In the genomic region with DNA sequence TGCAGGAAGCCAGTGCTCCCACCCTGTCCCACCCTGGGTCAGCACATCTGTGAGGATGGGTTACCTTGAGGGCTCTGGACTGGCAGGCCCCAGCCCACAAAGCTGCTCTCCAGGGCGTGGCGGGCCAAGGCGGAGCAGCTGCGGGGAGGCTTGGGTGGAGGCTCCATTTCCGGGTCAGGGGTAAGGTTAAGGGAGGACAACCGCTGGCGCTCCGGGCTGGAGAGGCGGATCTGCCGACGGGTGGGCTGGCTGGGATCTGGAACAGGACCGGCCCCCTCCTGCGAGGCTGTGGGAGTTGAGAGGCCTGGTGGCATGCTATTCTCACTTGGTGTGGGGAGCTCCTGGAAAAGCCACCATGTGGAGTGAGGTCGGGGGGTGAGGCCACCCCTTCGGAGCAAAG, we compare ENCODE assay signal across 19 cellular contexts. TPM values are rescaled to one million over a fixed set of nuclear protein-coding genes. Genes with fewer than 3 reads are reported as not detected.
DNase-seq lines count a peak whose midpoint lies in the region; ATAC-seq and TF ChIP-seq lines count a peak whose summit lies in the region.
"Had no signal": no experiment of that assay in that cellular context is flagged by ENCODE, and none has a peak within 500 bp of the region (broad histone marks: within the 10 kb centered on the region; RNA-seq: fewer than 3 reads in every experiment).

No MANE protein-coding gene starts in this region.

- H3K27ac Mint-ChIP-seq in CD14-positive monocyte (peak overlapping the region in 4 of 7 donors; percentile 18 to 63 (median 20)), Calu3 (ENCODE audit: unreplicated experiment) (no peak overlapping the region)
- H3K27ac Mint-ChIP-seq in central memory CD8-positive, alpha-beta T cell (ENCODE audit: low read depth), result peak overlapping the region; percentile 44
- peak overlapping the region in 6 of 9 donors; percentile 21 to 87 (median 76) for H3K27ac Mint-ChIP-seq in naive thymus-derived CD4-positive, alpha-beta T cell
- H3K27ac Mint-ChIP-seq in activated T-helper 2 cell treated with anti-CD3 and anti-CD28 coated beads, Interferon-gamma antibody, Interleukin-2, Interleukin-4, amounts not matched to agents 10 μg/mL and 5 μg/mL and 100 μg/mL, durations not matched to agents 14 hours and 24 hours and 36 hours, result no peak overlapping the region
- H3K27ac Mint-ChIP-seq: progenitor cell of endocrine pancreas had no signal

- H3K4me1 Mint-ChIP-seq in CD14-positive monocyte (peaks cover 42% of the 10 kb centered on the region), Calu3 (ENCODE audit: low read depth, unreplicated experiment) (no peaks in the 10 kb centered on the region)
- H3K4me1 Mint-ChIP-seq in central memory CD8-positive, alpha-beta T cell, result peaks cover 55% of the 10 kb centered on the region
- H3K4me1 Mint-ChIP-seq in naive thymus-derived CD4-positive, alpha-beta T cell, result peaks cover 33 to 60% (median 49%) of the 10 kb centered on the region in 7 donors
- H3K4me1 Mint-ChIP-seq in activated T-helper 2 cell treated with anti-CD3 and anti-CD28 coated beads, Interferon-gamma antibody, Interleukin-2, Interleukin-4, amounts not matched to agents 10 μg/mL and 5 μg/mL and 100 μg/mL, durations not matched to agents 14 hours and 24 hours and 36 hours (ENCODE audit: low read depth), result peaks cover 39% of the 10 kb centered on the region

- no peaks in the 10 kb centered on the region for H3K27me3 ChIP-seq in H7 (ENCODE audit: control insufficient read depth, insufficient read depth, low read length)
- no peaks in the 10 kb centered on the region for H3K27me3 ChIP-seq in naive thymus-derived CD4-positive, alpha-beta T cell (ENCODE audit: control insufficient read depth in 2 of 2, insufficient read depth in 2 of 2, low read length in 2 of 2)
- H3K27me3 ChIP-seq: esophagus squamous epithelium, gastrocnemius medialis, sigmoid colon had no signal

- H3K9me3 Mint-ChIP-seq in CD14-positive monocyte (peaks cover 0 to 2% (median 0%) of the 10 kb centered on the region in 7 donors), Calu3 (ENCODE audit: low read depth, unreplicated experiment) (no peaks in the 10 kb centered on the region)
- no peaks in the 10 kb centered on the region for H3K9me3 Mint-ChIP-seq in central memory CD8-positive, alpha-beta T cell
- H3K9me3 Mint-ChIP-seq in naive thymus-derived CD4-positive, alpha-beta T cell, result peaks cover 0 to under 1% (median 0%) of the 10 kb centered on the region in 11 donors
- H3K9me3 Mint-ChIP-seq in activated T-helper 2 cell treated with anti-CD3 and anti-CD28 coated beads, Interferon-gamma antibody, Interleukin-2, Interleukin-4, amounts not matched to agents 10 μg/mL and 5 μg/mL and 100 μg/mL, durations not matched to agents 14 hours and 24 hours and 36 hours, result no peaks in the 10 kb centered on the region
- H3K9me3 Mint-ChIP-seq: CD8-positive, alpha-beta T cell had no signal

- ATAC-seq in central memory CD8-positive, alpha-beta T cell (replicated peaks; ENCODE audit: extremely low read depth, poor library complexity, severe bottlenecking), result no peak
- no peak for ATAC-seq in naive thymus-derived CD4-positive, alpha-beta T cell
- ATAC-seq in GM21528 (IDR thresholded peaks at IDR 0.05; ENCODE audit: low FRiP score, unreplicated experiment), result no peak
- ATAC-seq: CD8-positive, alpha-beta T cell; gastrocnemius medialis had no signal

- intact Hi-C loops in CD14-positive monocyte (cut with micrococcal nuclease), result no loop called here
- intact Hi-C loops in naive thymus-derived CD4-positive, alpha-beta T cell (cut with micrococcal nuclease), result loop anchor here in 1 of 2 donors (10.0 kb wide), 1 partner anchor 1429 kb away; a partner anchor contains a TSS
- intact Hi-C loops in activated T-helper 2 cell treated with anti-CD3 and anti-CD28 coated beads, Interferon-gamma antibody, Interleukin-2, Interleukin-4, amounts not matched to agents 10 μg/mL and 5 μg/mL and 100 μg/mL, durations not matched to agents 14 hours and 24 hours and 36 hours (cut with micrococcal nuclease), result no loop called here
- intact Hi-C loops in Calu3 (cut with micrococcal nuclease; ENCODE audit: unreplicated experiment), result no loop called here

- H3K4me1 ChIP-seq in naive thymus-derived CD4-positive, alpha-beta T cell (ENCODE audit: control insufficient read depth in 2 of 2, insufficient read depth in 2 of 2, low read length in 2 of 2), result peaks cover 25 to 28% of the 10 kb centered on the region in 2 donors

- peaks cover 33% of the 10 kb centered on the region for H3K36me3 ChIP-seq in H7 (replicated peaks; ENCODE audit: control insufficient read depth, insufficient read depth, low read length)
- peaks cover 0 to 56% (median 4%) of the 10 kb centered on the region in 3 experiments for H3K36me3 ChIP-seq in naive thymus-derived CD4-positive, alpha-beta T cell (ENCODE audit: control insufficient read depth in 2 of 3, insufficient read depth in 3 of 3, low read length in 3 of 3)

- TF ChIP-seq CTCF in CD14-positive monocyte (IDR thresholded peaks at IDR 0.05), result no peak
- TF ChIP-seq CTCF in Calu3 (IDR thresholded peaks at IDR 0.05; ENCODE audit: unreplicated experiment), result no peak

- CTCF ChIA-PET in naive thymus-derived CD4-positive, alpha-beta T cell (lab: Charles Lee), result no interaction called here
- CTCF ChIA-PET in Calu3 (lab: Charles Lee), result interaction anchor here (0.7 kb wide), 1 partner anchor 963 kb away, joined by 8 read pairs; no protein-coding TSS in a partner anchor

- H3K4me3 Mint-ChIP-seq in CD14-positive monocyte, result no peak overlapping the region
- H3K4me3 Mint-ChIP-seq in central memory CD8-positive, alpha-beta T cell, result no peak overlapping the region
- H3K4me3 Mint-ChIP-seq in naive thymus-derived CD4-positive, alpha-beta T cell, result no peak overlapping the region
- H3K4me3 Mint-ChIP-seq in activated T-helper 2 cell treated with anti-CD3 and anti-CD28 coated beads, Interferon-gamma antibody, Interleukin-2, Interleukin-4, amounts not matched to agents 10 μg/mL and 5 μg/mL and 100 μg/mL, durations not matched to agents 14 hours and 24 hours and 36 hours (ENCODE audit: low read depth), result no peak overlapping the region
- no peak overlapping the region for H3K4me3 Mint-ChIP-seq in Calu3 (ENCODE audit: low read depth, unreplicated experiment)
- H3K4me3 Mint-ChIP-seq: CD8-positive, alpha-beta T cell had no signal

- POLR2A ChIA-PET in naive thymus-derived CD4-positive, alpha-beta T cell (lab: Charles Lee), result interaction anchor here (0.6 to 2.2 kb wide), 5 partner anchors 10 to 73 kb away, joined by 3 to 8 read pairs (median 4); a partner anchor contains a TSS

- DNase-seq in CD14-positive monocyte (ENCODE audit: low spot score) (no peak), H7 (peak; percentile 32), Calu3 (no peak)
- no peak for DNase-seq in central memory CD8-positive, alpha-beta T cell (ENCODE audit: low spot score in 2 of 2)
- no peak for DNase-seq in naive thymus-derived CD4-positive, alpha-beta T cell
- no peak for DNase-seq in activated T-helper 2 cell treated with anti-CD3 and anti-CD28 coated beads, Interferon-gamma antibody, Interleukin-2, Interleukin-4, amounts not matched to agents 10 μg/mL and 5 μg/mL and 100 μg/mL, durations not matched to agents 14 hours and 24 hours and 36 hours (ENCODE audit: low spot score)
- DNase-seq: activated CD4-positive, alpha-beta T cell treated with anti-CD3 and anti-CD28 coated beads for 4 hours; activated CD8-positive, alpha-beta memory T cell treated with anti-CD3 and anti-CD28 coated beads, Interleukin-2, amount 50 U/mL, for 4 hours; activated gamma-delta T cell; CD8-positive, alpha-beta T cell; esophagus squamous epithelium; gastrocnemius medialis; hypothalamus; NCI-H146; PC-9; SHP77 treated with DMSO at 0.1 percent for 48 hours; sigmoid colon had no signal

- no TSS peak for BruUV-seq in Calu3 (replicated peaks; lab: Mats Ljungman, UMichigan)

- H3K27ac ChIP-seq in naive thymus-derived CD4-positive, alpha-beta T cell (ENCODE audit: low read depth, low read length), result no peak overlapping the region
- H3K27ac ChIP-seq: esophagus squamous epithelium, gastrocnemius medialis, PC-9, sigmoid colon had no signal

- H3K36me3 Mint-ChIP-seq in CD14-positive monocyte, result peaks cover 54 to 83% of the 10 kb centered on the region in 2 donors
- H3K36me3 Mint-ChIP-seq in central memory CD8-positive, alpha-beta T cell (ENCODE audit: insufficient read depth), result peaks cover 23% of the 10 kb centered on the region
- H3K36me3 Mint-ChIP-seq in naive thymus-derived CD4-positive, alpha-beta T cell, result peaks cover 0 to 36% (median 0%) of the 10 kb centered on the region in 5 donors
- H3K36me3 Mint-ChIP-seq in activated T-helper 2 cell treated with anti-CD3 and anti-CD28 coated beads, Interferon-gamma antibody, Interleukin-2, Interleukin-4, amounts not matched to agents 10 μg/mL and 5 μg/mL and 100 μg/mL, durations not matched to agents 14 hours and 24 hours and 36 hours (ENCODE audit: low read depth), result peaks cover 72% of the 10 kb centered on the region
- peaks cover 36% of the 10 kb centered on the region for H3K36me3 Mint-ChIP-seq in Calu3 (ENCODE audit: insufficient read depth, unreplicated experiment)

- no peak overlapping the region for H3K4me3 ChIP-seq in H7 (ENCODE audit: insufficient read depth, low read depth, low read length)
- H3K4me3 ChIP-seq in naive thymus-derived CD4-positive, alpha-beta T cell (ENCODE audit: low read length), result no peak overlapping the region
- H3K4me3 ChIP-seq: esophagus squamous epithelium, gastrocnemius medialis, PC-9, sigmoid colon had no signal

- no peaks in the 10 kb centered on the region for H3K9me3 ChIP-seq in naive thymus-derived CD4-positive, alpha-beta T cell (ENCODE audit: control insufficient read depth in 2 of 3, low read length in 3 of 3)
- H3K9me3 ChIP-seq: esophagus squamous epithelium, gastrocnemius medialis, sigmoid colon had no signal

- H3K27me3 Mint-ChIP-seq in CD14-positive monocyte (ENCODE audit: low read depth in 3 of 3) (peaks cover 0 to 4% (median 1%) of the 10 kb centered on the region in 3 donors), Calu3 (ENCODE audit: unreplicated experiment) (no peaks in the 10 kb centered on the region)
- no peaks in the 10 kb centered on the region for H3K27me3 Mint-ChIP-seq in central memory CD8-positive, alpha-beta T cell
- no peaks in the 10 kb centered on the region for H3K27me3 Mint-ChIP-seq in naive thymus-derived CD4-positive, alpha-beta T cell
- H3K27me3 Mint-ChIP-seq in activated T-helper 2 cell treated with anti-CD3 and anti-CD28 coated beads, Interferon-gamma antibody, Interleukin-2, Interleukin-4, amounts not matched to agents 10 μg/mL and 5 μg/mL and 100 μg/mL, durations not matched to agents 14 hours and 24 hours and 36 hours (ENCODE audit: low read depth), result no peaks in the 10 kb centered on the region
- H3K27me3 Mint-ChIP-seq: progenitor cell of endocrine pancreas had no signal

RNA-seq across cellular contexts. Expression of a gene that starts 5.5 kb away (rescaled TPM):
- polyA plus RNA-seq in CD14-positive monocyte, result 10 to 100 TPM in 1 of 2 donors, 1 to 10 TPM in 1; 9.5 to 12.3 TPM
- 11.3 and 13.2 TPM in 2 replicates for total RNA-seq in H7 (2014; rRNA removed; shearing (Covaris generic))
- 10 to 100 TPM; 16.9 to 33.7 (median 19.6) TPM for total RNA-seq in naive thymus-derived CD4-positive, alpha-beta T cell
- polyA plus RNA-seq in naive thymus-derived CD4-positive, alpha-beta T cell, result 1 to 10 TPM; 5.7 to 9.5 TPM
- 14.7 and 17.5 TPM in 2 replicates for total RNA-seq in activated T-helper 2 cell treated with anti-CD3 and anti-CD28 coated beads, Interferon-gamma antibody, Interleukin-2, Interleukin-4, amounts not matched to agents 10 μg/mL and 5 μg/mL and 100 μg/mL, durations not matched to agents 14 hours and 24 hours and 36 hours
- total RNA-seq in Calu3 (2022), result 15.9 and 17.3 TPM in 2 replicates

RNA-seq across cellular contexts. Expression of a gene that starts 5.6 kb away (rescaled TPM):
- under 1 TPM; 0.14 to 0.28 TPM for polyA plus RNA-seq in CD14-positive monocyte
- 0.35 TPM in 1 of 2 replicates, not detected in the other for total RNA-seq in H7 (2014; rRNA removed; shearing (Covaris generic))
- total RNA-seq in naive thymus-derived CD4-positive, alpha-beta T cell, result 1 to 10 TPM in 1 of 5 experiments, under 1 TPM in 3, not detected in 1; 0.13 to 1.9 (median 0.40) TPM
- polyA plus RNA-seq in naive thymus-derived CD4-positive, alpha-beta T cell, result under 1 TPM; 0.44 to 0.71 TPM
- total RNA-seq in activated T-helper 2 cell treated with anti-CD3 and anti-CD28 coated beads, Interferon-gamma antibody, Interleukin-2, Interleukin-4, amounts not matched to agents 10 μg/mL and 5 μg/mL and 100 μg/mL, durations not matched to agents 14 hours and 24 hours and 36 hours, result 0.32 TPM in 1 of 2 replicates, not detected in the other
- 2.5 and 2.6 TPM in 2 replicates for total RNA-seq in Calu3 (2022)

RNA-seq across cellular contexts. Expression of a gene that starts 9.5 kb away (rescaled TPM):
- polyA plus RNA-seq in CD14-positive monocyte, result 10 to 100 TPM in 1 of 2 donors, 1 to 10 TPM in 1; 7.5 to 13.2 TPM
- total RNA-seq in H7 (2014; rRNA removed; shearing (Covaris generic)), result 45.1 and 56.9 TPM in 2 replicates
- total RNA-seq in naive thymus-derived CD4-positive, alpha-beta T cell, result 100 to 1,000 TPM in 2 of 5 experiments, 10 to 100 TPM in 3; 61.4 to 125 (median 78.7) TPM
- polyA plus RNA-seq in naive thymus-derived CD4-positive, alpha-beta T cell, result 10 to 100 TPM; 18.3 to 22.6 TPM
- total RNA-seq in activated T-helper 2 cell treated with anti-CD3 and anti-CD28 coated beads, Interferon-gamma antibody, Interleukin-2, Interleukin-4, amounts not matched to agents 10 μg/mL and 5 μg/mL and 100 μg/mL, durations not matched to agents 14 hours and 24 hours and 36 hours, result 47.8 and 51.8 TPM in 2 replicates
- 22.5 and 25.4 TPM in 2 replicates for total RNA-seq in Calu3 (2022)

RNA-seq across cellular contexts. Expression of a gene that starts 36.9 kb away (rescaled TPM):
- polyA plus RNA-seq in CD14-positive monocyte, result 1 to 10 TPM; 3.4 to 4.7 TPM
- 17.8 and 18.1 TPM in 2 replicates for total RNA-seq in H7 (2014; rRNA removed; shearing (Covaris generic))
- total RNA-seq in naive thymus-derived CD4-positive, alpha-beta T cell, result 10 to 100 TPM; 10.2 to 26.6 (median 23.4) TPM
- 1 to 10 TPM; 6.9 to 9.0 TPM for polyA plus RNA-seq in naive thymus-derived CD4-positive, alpha-beta T cell
- total RNA-seq in activated T-helper 2 cell treated with anti-CD3 and anti-CD28 coated beads, Interferon-gamma antibody, Interleukin-2, Interleukin-4, amounts not matched to agents 10 μg/mL and 5 μg/mL and 100 μg/mL, durations not matched to agents 14 hours and 24 hours and 36 hours, result 17.7 and 18.8 TPM in 2 replicates
- 11.2 and 11.5 TPM in 2 replicates for total RNA-seq in Calu3 (2022)

Comparison
In these comparisons a context has a peak if more than half of its experiments do, and no peak if none do; other contexts are left out.
1. H3K27ac Mint-ChIP-seq: peak in CD14-positive monocyte (4 of 7), central memory CD8-positive, alpha-beta T cell (single experiment) and naive thymus-derived CD4-positive, alpha-beta T cell (6 of 9); none in activated T-helper 2 cell treated with anti-CD3 and anti-CD28 coated beads, Interferon-gamma antibody, Interleukin-2, Interleukin-4, amounts not matched to agents 10 μg/mL and 5 μg/mL and 100 μg/mL, durations not matched to agents 14 hours and 24 hours and 36 hours (single experiment) and Calu3 (single experiment).